12 cellular contexts compared by ENCODE assay signal in genomic region chr2:111032721-111033532, GRCh38.
A peak's percentile ranks its signal among the peaks of the same experiment; 100 is the strongest.
DNase-seq lines count a peak whose midpoint lies in the region; ATAC-seq and TF ChIP-seq lines count a peak whose summit lies in the region.
"Had no signal": no experiment of that assay in that cellular context is flagged by ENCODE, and none has a peak within 500 bp of the region (broad histone marks: within the 10 kb centered on the region; RNA-seq: fewer than 3 reads in every experiment).

No MANE protein-coding gene starts in this region.

- peaks cover 48% of the 10 kb centered on the region for H3K27me3 Mint-ChIP-seq in activated CD4-positive, alpha-beta T cell treated with anti-CD3 and anti-CD28 coated beads for 36 hours
- H3K27me3 Mint-ChIP-seq in activated B cell treated with CpG ODN at 0.5 μM for 24 hours, result no peaks in the 10 kb centered on the region

- H3K27me3 ChIP-seq in kidney epithelial cell (ENCODE audit: control insufficient read depth, insufficient read depth, low read length) (no peaks in the 10 kb centered on the region), thyroid gland (no peaks in the 10 kb centered on the region)

- H3K27ac Mint-ChIP-seq in activated CD4-positive, alpha-beta T cell treated with anti-CD3 and anti-CD28 coated beads for 36 hours, result no peak overlapping the region
- H3K27ac Mint-ChIP-seq in activated B cell treated with CpG ODN at 0.5 μM for 24 hours, result no peak overlapping the region
- H3K27ac Mint-ChIP-seq: immature natural killer cell had no signal

- no peak overlapping the region for H3K4me3 Mint-ChIP-seq in activated CD4-positive, alpha-beta T cell treated with anti-CD3 and anti-CD28 coated beads for 36 hours
- no peak overlapping the region for H3K4me3 Mint-ChIP-seq in activated B cell treated with CpG ODN at 0.5 μM for 24 hours

- no peaks in the 10 kb centered on the region for H3K36me3 Mint-ChIP-seq in activated CD4-positive, alpha-beta T cell treated with anti-CD3 and anti-CD28 coated beads for 36 hours (ENCODE audit: low read depth)
- no peaks in the 10 kb centered on the region for H3K36me3 Mint-ChIP-seq in activated B cell treated with CpG ODN at 0.5 μM for 24 hours (ENCODE audit: low read depth)
- H3K36me3 Mint-ChIP-seq: immature natural killer cell had no signal

- no peak for TF ChIP-seq POLR2A in thyroid gland (IDR thresholded peaks at IDR 0.05)

- peaks cover 10 to 25% of the 10 kb centered on the region in 2 donors for H3K4me1 ChIP-seq in thyroid gland

- DNase-seq in activated CD4-positive, alpha-beta T cell treated with anti-CD3 and anti-CD28 coated beads for 36 hours, result no peak
- no peak for DNase-seq in activated CD4-positive, alpha-beta T cell treated with anti-CD3 and anti-CD28 coated beads for 1 hour
- no peak for DNase-seq in activated B cell treated with CpG ODN at 0.5 μM for 24 hours
- peak; percentile 63 for DNase-seq in kidney epithelial cell (ENCODE audit: low read depth)
- peak; percentile 22 to 41 for DNase-seq in thyroid gland
- no peak for DNase-seq in C1 segment of cervical spinal cord (lab: John Stamatoyannopoulos, UW)
- DNase-seq: 8988T, GDM1, immature natural killer cell, SHP77 treated with DMSO at 0.1 percent for 48 hours had no signal

- WGBS in thyroid gland, 2 donors, result 85 to 91% methylated on average over 10 of the region's 10 CpGs

- intact Hi-C loops in activated CD4-positive, alpha-beta T cell treated with anti-CD3 and anti-CD28 coated beads for 36 hours (cut with DNase I, micrococcal nuclease), result no loop called here
- intact Hi-C loops in activated B cell treated with CpG ODN at 0.5 μM for 24 hours (cut with micrococcal nuclease) (no loop called here), thyroid gland (cut with DNase I) (loop anchor here (10.0 kb wide), 1 partner anchor 98 kb away; no protein-coding TSS in a partner anchor)

- peaks cover 4% of the 10 kb centered on the region for H3K9me3 Mint-ChIP-seq in activated CD4-positive, alpha-beta T cell treated with anti-CD3 and anti-CD28 coated beads for 36 hours (ENCODE audit: low read depth)
- no peaks in the 10 kb centered on the region for H3K9me3 Mint-ChIP-seq in activated B cell treated with CpG ODN at 0.5 μM for 24 hours
- H3K9me3 Mint-ChIP-seq: immature natural killer cell had no signal

- H3K36me3 ChIP-seq in kidney epithelial cell (ENCODE audit: control insufficient read depth, insufficient read depth, low read length) (no peaks in the 10 kb centered on the region), thyroid gland (no peaks in the 10 kb centered on the region)

- H3K4me1 Mint-ChIP-seq in activated CD4-positive, alpha-beta T cell treated with anti-CD3 and anti-CD28 coated beads for 36 hours, result peaks cover 11% of the 10 kb centered on the region
- H3K4me1 Mint-ChIP-seq in activated B cell treated with CpG ODN at 0.5 μM for 24 hours, result peaks cover 36% of the 10 kb centered on the region
- H3K4me1 Mint-ChIP-seq: immature natural killer cell had no signal

- no peak for TF ChIP-seq CTCF in activated B cell treated with CpG ODN at 0.5 μM for 24 hours (IDR thresholded peaks at IDR 0.05)
- TF ChIP-seq CTCF in kidney epithelial cell (IDR thresholded peaks at IDR 0.05; ENCODE audit: insufficient read depth, low read length, poor library complexity, severe bottlenecking), result no peak
- no peak for TF ChIP-seq CTCF in thyroid gland (IDR thresholded peaks at IDR 0.05)

- CTCF ChIA-PET in activated CD4-positive, alpha-beta T cell treated with anti-CD3 and anti-CD28 coated beads for 36 hours (lab: Charles Lee), result interaction anchor here (1.0 kb wide), 1 partner anchor 41 kb away, joined by 3 read pairs; no protein-coding TSS in a partner anchor
- CTCF ChIA-PET in activated B cell treated with CpG ODN at 0.5 μM for 24 hours (lab: Charles Lee), result no interaction called here

- POLR2A ChIA-PET in activated CD4-positive, alpha-beta T cell treated with anti-CD3 and anti-CD28 coated beads for 36 hours (lab: Charles Lee), result no interaction called here
- POLR2A ChIA-PET in activated B cell treated with CpG ODN at 0.5 μM for 24 hours (lab: Charles Lee), result no interaction called here

- H3K27ac ChIP-seq in thyroid gland, result no peak overlapping the region

- H3K9me3 ChIP-seq in thyroid gland, result no peaks in the 10 kb centered on the region

- H3K4me3 ChIP-seq in kidney epithelial cell (ENCODE audit: low read depth, low read length) (no peak overlapping the region), thyroid gland (replicated peaks in 1 of 3) (no peak overlapping the region)

- ATAC-seq in activated CD4-positive, alpha-beta T cell treated with anti-CD3 and anti-CD28 coated beads for 36 hours, result peak; percentile 33
- peak; percentile 28 for ATAC-seq in activated B cell treated with CpG ODN at 0.5 μM for 24 hours (ENCODE audit: low read depth)
- no peak for ATAC-seq in HG03280 (IDR thresholded peaks at IDR 0.05; ENCODE audit: unreplicated experiment)
- no peak for ATAC-seq in HG03095 (IDR thresholded peaks at IDR 0.05; ENCODE audit: unreplicated experiment)

Comparison
In these comparisons a context has a peak if more than half of its experiments do, and no peak if none do; other contexts are left out.
1. ATAC-seq: peak in activated CD4-positive, alpha-beta T cell treated with anti-CD3 and anti-CD28 coated beads for 36 hours (single experiment) and activated B cell treated with CpG ODN at 0.5 μM for 24 hours (single experiment); none in HG03280 (single experiment) and HG03095 (single experiment).
2. DNase-seq: peak in kidney epithelial cell (single experiment) and thyroid gland (2 of 2); none in activated CD4-positive, alpha-beta T cell treated with anti-CD3 and anti-CD28 coated beads for 36 hours (single experiment), activated CD4-positive, alpha-beta T cell treated with anti-CD3 and anti-CD28 coated beads for 1 hour (single experiment), activated B cell treated with CpG ODN at 0.5 μM for 24 hours (single experiment) and C1 segment of cervical spinal cord (0 of 14).